In genomic region chr9:3746296-3747275, GRCh38 we compare ENCODE assay signal across 8 cellular contexts.
DNase-seq lines count a peak whose midpoint lies in the region; ATAC-seq, FAIRE-seq and TF ChIP-seq lines count a peak whose summit lies in the region.
"Had no signal": no experiment of that assay in that cellular context is flagged by ENCODE, and none has a peak within 500 bp of the region (broad histone marks: within the 10 kb centered on the region; RNA-seq: fewer than 3 reads in every experiment).

No MANE protein-coding gene starts in this region.

- in situ Hi-C loops in GM23248 (cut with MboI): no loop called here

- no peaks in the 10 kb centered on the region for H3K36me3 Mint-ChIP-seq in chondrocyte (ENCODE audit: low read depth)

- no peak for ATAC-seq in GM21529 (IDR thresholded peaks at IDR 0.05; ENCODE audit: unreplicated experiment)

- H3K4me3 Mint-ChIP-seq in chondrocyte (ENCODE audit: unreplicated experiment): no peak overlapping the region

- H2AFZ ChIP-seq in GM23248: no peak overlapping the region

- H3K9me3 ChIP-seq in GM23248 (ENCODE audit: low read depth): no peaks in the 10 kb centered on the region

- peak; percentile 96 for DNase-seq in GM23248
- DNase-seq in NCI-H226: peak; percentile 88
- no peak for DNase-seq in chondrocyte (ENCODE audit: low spot score)
- DNase-seq in stimulated activated CD4-positive, alpha-beta T cell treated with anti-CD3 and anti-CD28 coated beads, Interleukin-15, amount 100 ng/mL, for 24 hours: peak; percentile 66
- DNase-seq in frontal cortex (ENCODE audit: low spot score in 2 of 2): no peak
- no peak for DNase-seq in NCI-H2171 (lab: John Stamatoyannopoulos, UW)
- DNase-seq: WERI-Rb-1 had no signal

- H3K4me3 ChIP-seq in GM23248: no peak overlapping the region

- no peaks in the 10 kb centered on the region for H3K36me3 ChIP-seq in GM23248 (ENCODE audit: low read depth)
- H3K36me3 ChIP-seq: WERI-Rb-1 had no signal

- H3K27me3 Mint-ChIP-seq in chondrocyte (ENCODE audit: low read depth): no peaks in the 10 kb centered on the region

- WGBS in GM23248 (ENCODE audit: low coverage in 1 of 2, low lambda C conversion rate in 2 of 2, missing lambda C conversion rate in 2 of 2), 2 experiments: 0% methylated on average over 1 of the region's 1 CpG

- no peaks in the 10 kb centered on the region for H3K27me3 ChIP-seq in GM23248 (replicated peaks; ENCODE audit: insufficient read depth)

- no peaks in the 10 kb centered on the region for H3K9me2 ChIP-seq in GM23248 (ENCODE audit: insufficient read depth)

- H3K27ac ChIP-seq in GM23248: peak overlapping the region; percentile 62
- H3K27ac ChIP-seq: WERI-Rb-1 had no signal

- no peaks in the 10 kb centered on the region for H3K9me3 Mint-ChIP-seq in chondrocyte (ENCODE audit: low read depth)

- peaks cover 22% of the 10 kb centered on the region for H3F3A ChIP-seq in GM23248 (ENCODE audit: insufficient read depth)

- TF ChIP-seq CTCF in chondrocyte (IDR thresholded peaks at IDR 0.05): no peak

- FAIRE-seq in frontal cortex (lab: Jason Lieb, UNC): no peak

- no peaks in the 10 kb centered on the region for H4K20me1 ChIP-seq in GM23248 (ENCODE audit: insufficient read depth)

- no peaks in the 10 kb centered on the region for H3K79me2 ChIP-seq in GM23248 (ENCODE audit: insufficient read depth)

- H3K4me1 Mint-ChIP-seq in chondrocyte (ENCODE audit: low read depth): peaks cover 26% of the 10 kb centered on the region

- peak overlapping the region; percentile 49 for H3K4me2 ChIP-seq in GM23248 (ENCODE audit: unreplicated experiment)

- peaks cover 28% of the 10 kb centered on the region for H3K4me1 ChIP-seq in GM23248 (ENCODE audit: insufficient read depth)

- H3K9ac ChIP-seq in GM23248: no peak overlapping the region

- peak overlapping the region; percentile 68 for H3K27ac Mint-ChIP-seq in chondrocyte (ENCODE audit: unreplicated experiment)

Comparison
In these comparisons a context has a peak if more than half of its experiments do, and no peak if none do; other contexts are left out.
1. DNase-seq: peak in GM23248 (single experiment), NCI-H226 (single experiment) and stimulated activated CD4-positive, alpha-beta T cell treated with anti-CD3 and anti-CD28 coated beads, Interleukin-15, amount 100 ng/mL, for 24 hours (single experiment); none in chondrocyte (single experiment), frontal cortex (0 of 2) and NCI-H2171 (single experiment).